Comparison of ENCODE assay signal across 27 cellular contexts in the genomic region with DNA sequence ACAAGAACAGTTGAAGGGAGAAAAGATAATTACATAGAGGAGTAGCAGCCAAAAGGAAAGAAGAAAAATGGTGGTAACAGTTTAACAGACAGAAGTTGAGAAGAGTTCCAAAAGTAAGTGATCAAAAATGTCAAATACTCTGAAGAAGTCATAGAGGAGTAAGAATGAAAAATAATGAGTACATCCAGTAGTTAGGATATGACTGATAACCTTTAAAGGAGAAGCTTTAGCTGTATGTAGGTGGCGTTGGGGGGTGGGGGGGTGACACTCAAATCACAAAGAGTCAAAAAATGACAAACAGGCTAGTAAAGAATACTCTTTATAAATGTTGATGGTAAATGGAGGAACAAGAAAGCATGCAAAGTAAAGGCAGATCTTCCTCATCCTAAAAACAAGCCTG. TPM values are rescaled to one million over a fixed set of nuclear protein-coding genes. Genes with fewer than 3 reads are reported as not detected.
DNase-seq lines count a peak whose midpoint lies in the region; ATAC-seq and TF ChIP-seq lines count a peak whose summit lies in the region.
"Had no signal": no experiment of that assay in that cellular context is flagged by ENCODE, and none has a peak within 500 bp of the region (broad histone marks: within the 10 kb centered on the region; RNA-seq: fewer than 3 reads in every experiment).

No MANE protein-coding gene starts in this region.

- H3K9me3 Mint-ChIP-seq in activated T-cell treated with anti-CD3 and anti-CD28 coated beads, Interleukin-2, amount 50 U/mL, for 72 hours: no peaks in the 10 kb centered on the region
- H3K9me3 Mint-ChIP-seq in activated naive CD8-positive, alpha-beta T cell (ENCODE audit: low read depth): no peaks in the 10 kb centered on the region
- no peaks in the 10 kb centered on the region for H3K9me3 Mint-ChIP-seq in stimulated activated naive CD8-positive, alpha-beta T cell treated with anti-CD3 and anti-CD28 coated beads, Interleukin-15, Interleukin-2, amounts not matched to agents 100 ng/mL and 50 ng/mL, for 24 hours
- no peaks in the 10 kb centered on the region for H3K9me3 Mint-ChIP-seq in Caco-2 (ENCODE audit: unreplicated experiment)
- H3K9me3 Mint-ChIP-seq: CD8-positive, alpha-beta memory T cell; central memory CD8-positive, alpha-beta T cell; dendritic cell treated with granulocyte-macrophage colony-stimulating factor and Interleukin-4, amounts not matched to agents 40 ng/mL and 50 ng/mL, for 4 days; memory B cell had no signal

- H2AFZ ChIP-seq in OCI-LY3 (ENCODE audit: low read depth, low read length): no peak overlapping the region

- no peak for TF ChIP-seq CTCF in OCI-LY3 (IDR thresholded peaks at IDR 0.05; ENCODE audit: low read depth, low read length)
- TF ChIP-seq CTCF in Caco-2 (IDR thresholded peaks at IDR 0.05; ENCODE audit: insufficient read depth in 1 of 2, low read depth in 1 of 2, low read length in 1 of 2, severe bottlenecking in 1 of 2, unreplicated experiment in 1 of 2): no peak

- peaks cover 23% of the 10 kb centered on the region for H3K4me1 Mint-ChIP-seq in activated T-cell treated with anti-CD3 and anti-CD28 coated beads, Interleukin-2, amount 50 U/mL, for 72 hours (ENCODE audit: low read depth)
- H3K4me1 Mint-ChIP-seq in activated naive CD8-positive, alpha-beta T cell (ENCODE audit: low read depth): peaks cover 2% of the 10 kb centered on the region
- peaks cover 21% of the 10 kb centered on the region for H3K4me1 Mint-ChIP-seq in stimulated activated naive CD8-positive, alpha-beta T cell treated with anti-CD3 and anti-CD28 coated beads, Interleukin-15, Interleukin-2, amounts not matched to agents 100 ng/mL and 50 ng/mL, for 24 hours (ENCODE audit: low read depth)
- no peaks in the 10 kb centered on the region for H3K4me1 Mint-ChIP-seq in Caco-2 (ENCODE audit: low read depth, unreplicated experiment)
- H3K4me1 Mint-ChIP-seq: memory B cell had no signal

- CTCF ChIA-PET in Caco-2 (lab: Charles Lee): no interaction called here

- peak overlapping the region; percentile 72 for H3K27ac ChIP-seq in OCI-LY3 (ENCODE audit: low read length)
- H3K27ac ChIP-seq: HL-60, ovary, stomach, uterus had no signal

- POLR2A ChIA-PET in Caco-2 (lab: Charles Lee): no interaction called here

- H3K9me3 ChIP-seq in OCI-LY3 (ENCODE audit: insufficient read depth, low read length) (no peaks in the 10 kb centered on the region), Caco-2 (no peaks in the 10 kb centered on the region)
- H3K9me3 ChIP-seq: BE2C, ovary, stomach, uterus had no signal

- peak overlapping the region; percentile 95 for H3K27ac Mint-ChIP-seq in activated T-cell treated with anti-CD3 and anti-CD28 coated beads, Interleukin-2, amount 50 U/mL, for 72 hours
- H3K27ac Mint-ChIP-seq in activated naive CD8-positive, alpha-beta T cell: peak overlapping the region; percentile 30
- H3K27ac Mint-ChIP-seq in stimulated activated naive CD8-positive, alpha-beta T cell treated with anti-CD3 and anti-CD28 coated beads, Interleukin-15, Interleukin-2, amounts not matched to agents 100 ng/mL and 50 ng/mL, for 24 hours: peak overlapping the region; percentile 94
- no peak overlapping the region for H3K27ac Mint-ChIP-seq in Caco-2 (ENCODE audit: unreplicated experiment)
- H3K27ac Mint-ChIP-seq: dendritic cell treated with granulocyte-macrophage colony-stimulating factor and Interleukin-4, amounts not matched to agents 40 ng/mL and 50 ng/mL, for 4 days; memory B cell had no signal

- BruUV-seq in Caco-2 (replicated peaks; lab: Mats Ljungman, UMichigan): no TSS peak

- no peaks in the 10 kb centered on the region for H3K27me3 ChIP-seq in OCI-LY3 (ENCODE audit: low read depth, low read length)
- no peaks in the 10 kb centered on the region for H3K27me3 ChIP-seq in Caco-2 (replicated peaks; ENCODE audit: control insufficient read depth, insufficient read depth, low read length)
- H3K27me3 ChIP-seq: BE2C, ovary, stomach had no signal

- H3K4me2 ChIP-seq in OCI-LY3 (ENCODE audit: low read length): peak overlapping the region; percentile 55

- no peak for DNase-seq in activated T-cell treated with anti-CD3 and anti-CD28 coated beads, Interleukin-2, amount 50 U/mL, for 72 hours
- DNase-seq in activated T-cell treated with anti-CD3 and anti-CD28 coated beads, Interleukin-2, amount 50 U/mL, for 1 hour: no peak
- DNase-seq in posterior cingulate gyrus (no peak), Caco-2 (no peak)
- DNase-seq: BE2C; CD8-positive, alpha-beta memory T cell; DMS 273 treated with DMSO at 0.1 percent for 48 hours; KG1; NCI-H1105; NCI-H187 treated with DMSO at 0.1 percent for 48 hours; NCI-H2171 treated with DMSO at 0.1 percent for 48 hours; NCI-H510A; ovary; retina; stomach; uterus had no signal

- H3K4me3 Mint-ChIP-seq in activated T-cell treated with anti-CD3 and anti-CD28 coated beads, Interleukin-2, amount 50 U/mL, for 72 hours: peak overlapping the region; percentile 71 to 77
- H3K4me3 Mint-ChIP-seq in activated naive CD8-positive, alpha-beta T cell: no peak overlapping the region
- peak overlapping the region; percentile 15 for H3K4me3 Mint-ChIP-seq in stimulated activated naive CD8-positive, alpha-beta T cell treated with anti-CD3 and anti-CD28 coated beads, Interleukin-15, Interleukin-2, amounts not matched to agents 100 ng/mL and 50 ng/mL, for 24 hours
- no peak overlapping the region for H3K4me3 Mint-ChIP-seq in Caco-2 (ENCODE audit: unreplicated experiment)
- H3K4me3 Mint-ChIP-seq: central memory CD8-positive, alpha-beta T cell; dendritic cell treated with granulocyte-macrophage colony-stimulating factor and Interleukin-4, amounts not matched to agents 40 ng/mL and 50 ng/mL, for 4 days; memory B cell; neural crest cell had no signal

- H4K20me1 ChIP-seq in OCI-LY3 (ENCODE audit: insufficient read depth, low read length): no peaks in the 10 kb centered on the region

- no peak overlapping the region for H3K9ac ChIP-seq in OCI-LY3 (ENCODE audit: low read length)

- ATAC-seq in activated T-cell treated with anti-CD3 and anti-CD28 coated beads, Interleukin-2, amount 50 U/mL, for 72 hours (replicated peaks in 1 of 2): peak; percentile 79 to 87
- ATAC-seq: esophagus mucosa, left lobe of liver had no signal

- H3K4me3 ChIP-seq in OCI-LY3 (ENCODE audit: low read length) (peak overlapping the region; percentile 37; the same call in 1 of the 2 replicates), Caco-2 (ENCODE audit: low read depth, low read length) (no peak overlapping the region)
- H3K4me3 ChIP-seq: ovary, stomach, uterus had no signal

- peaks cover 24% of the 10 kb centered on the region for H3K4me1 ChIP-seq in OCI-LY3 (ENCODE audit: low read length)
- H3K4me1 ChIP-seq in Caco-2: no peaks in the 10 kb centered on the region
- H3K4me1 ChIP-seq: BE2C, stomach, uterus had no signal

- intact Hi-C loops in posterior cingulate gyrus (cut with DNase I) (no loop called here), Caco-2 (cut with micrococcal nuclease; ENCODE audit: unreplicated experiment) (no loop called here)

- peaks cover 8% of the 10 kb centered on the region for H3K27me3 Mint-ChIP-seq in activated T-cell treated with anti-CD3 and anti-CD28 coated beads, Interleukin-2, amount 50 U/mL, for 72 hours (ENCODE audit: low read depth)
- H3K27me3 Mint-ChIP-seq in activated naive CD8-positive, alpha-beta T cell: no peaks in the 10 kb centered on the region
- H3K27me3 Mint-ChIP-seq in stimulated activated naive CD8-positive, alpha-beta T cell treated with anti-CD3 and anti-CD28 coated beads, Interleukin-15, Interleukin-2, amounts not matched to agents 100 ng/mL and 50 ng/mL, for 24 hours: no peaks in the 10 kb centered on the region
- no peaks in the 10 kb centered on the region for H3K27me3 Mint-ChIP-seq in Caco-2 (ENCODE audit: insufficient read depth, unreplicated experiment)
- H3K27me3 Mint-ChIP-seq: central memory CD8-positive, alpha-beta T cell; dendritic cell treated with granulocyte-macrophage colony-stimulating factor and Interleukin-4, amounts not matched to agents 40 ng/mL and 50 ng/mL, for 4 days; memory B cell had no signal

- no peaks in the 10 kb centered on the region for H3K79me2 ChIP-seq in OCI-LY3 (ENCODE audit: low read length)

- peaks cover 29% of the 10 kb centered on the region for H3K36me3 ChIP-seq in OCI-LY3 (replicated peaks; ENCODE audit: low read depth, low read length)
- H3K36me3 ChIP-seq in Caco-2 (ENCODE audit: control insufficient read depth, insufficient read depth, low read length): no peaks in the 10 kb centered on the region
- H3K36me3 ChIP-seq: BE2C, ovary, uterus had no signal

- peaks cover 3 to 14% of the 10 kb centered on the region in 2 donors for H3K36me3 Mint-ChIP-seq in activated T-cell treated with anti-CD3 and anti-CD28 coated beads, Interleukin-2, amount 50 U/mL, for 72 hours (ENCODE audit: insufficient read depth in 2 of 2)
- peaks cover 7% of the 10 kb centered on the region for H3K36me3 Mint-ChIP-seq in activated naive CD8-positive, alpha-beta T cell
- H3K36me3 Mint-ChIP-seq in stimulated activated naive CD8-positive, alpha-beta T cell treated with anti-CD3 and anti-CD28 coated beads, Interleukin-15, Interleukin-2, amounts not matched to agents 100 ng/mL and 50 ng/mL, for 24 hours (ENCODE audit: low read depth): peaks cover 35% of the 10 kb centered on the region
- peaks cover 14% of the 10 kb centered on the region for H3K36me3 Mint-ChIP-seq in Caco-2 (ENCODE audit: insufficient read depth, unreplicated experiment)

RNA-seq across cellular contexts. Expression of a gene that starts 40.6 kb away (rescaled TPM):
- total RNA-seq in activated T-cell treated with anti-CD3 and anti-CD28 coated beads, Interleukin-2, amount 50 U/mL, for 72 hours: 10 to 100 TPM; 22.9 to 23.3 TPM
- total RNA-seq in Caco-2 (2022): 0.35 TPM in 1 of 2 replicates, not detected in the other
- total RNA-seq: MCF 10A had no signal

RNA-seq across cellular contexts. Expression of a gene that starts 46.7 kb away (rescaled TPM):
- total RNA-seq in activated T-cell treated with anti-CD3 and anti-CD28 coated beads, Interleukin-2, amount 50 U/mL, for 72 hours: 10 to 100 TPM; 40.6 to 45.6 TPM
- 53.0 and 55.4 TPM in 2 replicates for total RNA-seq in Caco-2 (2022)

RNA-seq across cellular contexts. Expression of a gene that starts 56.3 kb away (rescaled TPM):
- 1 to 10 TPM; 6.4 to 6.6 TPM for total RNA-seq in activated T-cell treated with anti-CD3 and anti-CD28 coated beads, Interleukin-2, amount 50 U/mL, for 72 hours
- total RNA-seq in Caco-2 (2022): 5.6 and 6.4 TPM in 2 replicates

Comparison
In these comparisons a context has a peak if more than half of its experiments do, and no peak if none do; other contexts are left out.
1. H3K4me3 Mint-ChIP-seq: peak in activated T-cell treated with anti-CD3 and anti-CD28 coated beads, Interleukin-2, amount 50 U/mL, for 72 hours (2 of 2) and stimulated activated naive CD8-positive, alpha-beta T cell treated with anti-CD3 and anti-CD28 coated beads, Interleukin-15, Interleukin-2, amounts not matched to agents 100 ng/mL and 50 ng/mL, for 24 hours (single experiment); none in activated naive CD8-positive, alpha-beta T cell (single experiment) and Caco-2 (single experiment).
2. RNA of a gene that starts 40.6 kb away (total RNA-seq): 22.9 to 23.3 TPM in activated T-cell treated with anti-CD3 and anti-CD28 coated beads, Interleukin-2, amount 50 U/mL, for 72 hours; 0.35 TPM in Caco-2; every median in the first group is over 10 times any median in the second.